In the genomic region with DNA sequence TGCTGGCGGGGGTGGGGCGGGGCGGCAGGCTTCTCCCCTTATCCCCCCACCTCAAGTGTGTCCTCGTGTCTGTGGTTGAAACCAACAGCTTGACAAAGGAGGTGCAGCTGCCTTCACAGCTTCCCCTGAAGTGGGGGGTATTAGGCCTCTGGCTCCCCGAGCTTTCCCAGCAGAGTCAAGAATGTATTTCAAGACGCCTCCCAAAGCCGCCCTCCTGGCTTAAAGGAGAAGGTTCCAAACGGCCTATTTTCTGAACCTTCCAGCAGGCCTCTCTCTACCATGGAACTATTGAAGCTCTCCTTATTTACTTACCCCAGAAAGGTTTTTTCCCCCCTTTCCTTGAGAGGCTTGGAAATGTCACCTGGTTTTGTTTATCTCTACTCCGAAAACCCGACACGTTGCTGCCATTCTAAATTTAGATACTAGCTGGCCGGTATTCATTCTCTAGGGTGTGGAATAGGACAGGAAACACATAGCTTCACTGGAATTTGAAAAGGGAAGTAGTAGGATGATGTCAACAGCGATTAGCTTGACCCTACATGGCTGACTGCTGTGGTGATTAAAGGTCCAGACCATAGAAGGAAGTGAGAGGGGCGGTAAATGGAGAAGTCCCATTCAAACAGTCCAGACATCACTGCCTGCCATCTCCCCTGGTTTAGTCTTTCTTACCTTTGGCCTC, we compare ENCODE assay signal across 8 cellular contexts. TPM values are rescaled to one million over a fixed set of nuclear protein-coding genes. Genes with fewer than 3 reads are reported as not detected.
DNase-seq lines count a peak whose midpoint lies in the region; ATAC-seq, FAIRE-seq and TF ChIP-seq lines count a peak whose summit lies in the region.

No MANE protein-coding gene starts in this region.

- peak overlapping the region; percentile 51 for H3K4me3 ChIP-seq in MM.1S (ENCODE audit: low read length)

- peak overlapping the region; percentile 91 for H3K27ac ChIP-seq in MM.1S (ENCODE audit: low read length)

- FAIRE-seq in H54 (lab: Jason Lieb, UNC) = peak; percentile 93

- H3F3A ChIP-seq in MM.1S (ENCODE audit: insufficient read depth, low read length) = peaks cover 20% of the 10 kb centered on the region

- H3K4me1 ChIP-seq in MM.1S (ENCODE audit: low read length) = peaks cover 17% of the 10 kb centered on the region

- H3K4me3 Mint-ChIP-seq in activated T-helper 17 cell treated with anti-CD3 and anti-CD28 coated beads, Interleukin-2, amount 50 U/mL, for 72 hours = peak overlapping the region; percentile 95
- H3K4me3 Mint-ChIP-seq in glutamatergic neuron (ENCODE audit: unreplicated experiment) (peak overlapping the region; percentile 84), osteocyte (ENCODE audit: unreplicated experiment) (peak overlapping the region; percentile 99)

- peaks cover 37% of the 10 kb centered on the region for H3K36me3 Mint-ChIP-seq in activated T-helper 17 cell treated with anti-CD3 and anti-CD28 coated beads, Interleukin-2, amount 50 U/mL, for 72 hours (ENCODE audit: low read depth)
- H3K36me3 Mint-ChIP-seq in glutamatergic neuron (ENCODE audit: unreplicated experiment) (no peaks in the 10 kb centered on the region), osteocyte (ENCODE audit: unreplicated experiment) (no peaks in the 10 kb centered on the region)

- TF ChIP-seq POLR2A in H54 (IDR thresholded peaks at IDR 0.05; ENCODE audit: low read depth, low read length) = peak; percentile 20; the same call in 1 of the 2 replicates

- H3K27me3 Mint-ChIP-seq in activated T-helper 17 cell treated with anti-CD3 and anti-CD28 coated beads, Interleukin-2, amount 50 U/mL, for 72 hours = no peaks in the 10 kb centered on the region
- H3K27me3 Mint-ChIP-seq in glutamatergic neuron (ENCODE audit: unreplicated experiment) (peaks cover 14% of the 10 kb centered on the region), osteocyte (ENCODE audit: unreplicated experiment) (no peaks in the 10 kb centered on the region)

- H3K4me2 ChIP-seq in MM.1S (ENCODE audit: low read depth, low read length) = peak overlapping the region; percentile 75

- H3K9ac ChIP-seq in MM.1S (ENCODE audit: low read length) = peak overlapping the region; percentile 65

- peak overlapping the region; percentile 89 for H3K27ac Mint-ChIP-seq in activated T-helper 17 cell treated with anti-CD3 and anti-CD28 coated beads, Interleukin-2, amount 50 U/mL, for 72 hours
- peak overlapping the region; percentile 91 for H3K27ac Mint-ChIP-seq in glutamatergic neuron (ENCODE audit: unreplicated experiment)
- H3K27ac Mint-ChIP-seq in osteocyte (ENCODE audit: unreplicated experiment) = peak overlapping the region; percentile 98

- H3K79me2 ChIP-seq in MM.1S (ENCODE audit: low read length) = peaks cover 44% of the 10 kb centered on the region

- H3K27me3 ChIP-seq in MM.1S (replicated peaks; ENCODE audit: insufficient read depth, low read length) = no peaks in the 10 kb centered on the region

- H3K9me3 Mint-ChIP-seq in activated T-helper 17 cell treated with anti-CD3 and anti-CD28 coated beads, Interleukin-2, amount 50 U/mL, for 72 hours = no peaks in the 10 kb centered on the region
- peaks cover 10% of the 10 kb centered on the region for H3K9me3 Mint-ChIP-seq in glutamatergic neuron (ENCODE audit: unreplicated experiment)
- no peaks in the 10 kb centered on the region for H3K9me3 Mint-ChIP-seq in osteocyte (ENCODE audit: unreplicated experiment)

- no peaks in the 10 kb centered on the region for H3K9me2 ChIP-seq in MM.1S (replicated peaks; ENCODE audit: insufficient read depth, low read length)

- H3K4me1 Mint-ChIP-seq in activated T-helper 17 cell treated with anti-CD3 and anti-CD28 coated beads, Interleukin-2, amount 50 U/mL, for 72 hours = no peaks in the 10 kb centered on the region
- peaks cover 25% of the 10 kb centered on the region for H3K4me1 Mint-ChIP-seq in glutamatergic neuron (ENCODE audit: low read depth, unreplicated experiment)
- peaks cover 31% of the 10 kb centered on the region for H3K4me1 Mint-ChIP-seq in osteocyte (ENCODE audit: unreplicated experiment)

- no peaks in the 10 kb centered on the region for H3K36me3 ChIP-seq in MM.1S (replicated peaks; ENCODE audit: insufficient read depth, low read length)

- peaks cover 27% of the 10 kb centered on the region for H4K20me1 ChIP-seq in MM.1S (ENCODE audit: insufficient read depth, low read length)

- peak overlapping the region; percentile 53 for H2AFZ ChIP-seq in MM.1S (ENCODE audit: low read length)

- TF ChIP-seq CTCF in MM.1S (IDR thresholded peaks at IDR 0.05; ENCODE audit: low read length) = no peak
- no peak for TF ChIP-seq CTCF in glutamatergic neuron (IDR thresholded peaks at IDR 0.05; ENCODE audit: partially characterized antibody, unreplicated experiment)
- no peak for TF ChIP-seq CTCF in osteocyte (IDR thresholded peaks at IDR 0.05)

- no peak for ATAC-seq in activated T-helper 17 cell treated with anti-CD3 and anti-CD28 coated beads, Interleukin-2, amount 50 U/mL, for 72 hours (replicated peaks)

- no peaks in the 10 kb centered on the region for H3K9me3 ChIP-seq in MM.1S (replicated peaks; ENCODE audit: insufficient read depth, low read length)

- DNase-seq in NCI-H748 (lab: John Stamatoyannopoulos, UW; ENCODE audit: unreplicated experiment) (peak; percentile 63), NCI-H748 treated with DMSO at 0.1 percent for 48 hours (lab: John Stamatoyannopoulos, UW) (no peak), H54 (ENCODE audit: insufficient read length, low spot score) (peak; percentile 73), MM.1S (no peak), glutamatergic neuron (no peak), osteocyte (ENCODE audit: extremely low spot score, unreplicated experiment) (no peak), middle frontal gyrus (ENCODE audit: extremely low spot score, low spot score) (no peak)

RNA-seq across cellular contexts. Expression of a gene that starts 0.7 kb away (rescaled TPM):
- 100 to 1,000 TPM in 1 of 2 donors, 10 to 100 TPM in 1; 87.9 to 134 TPM for total RNA-seq in activated T-helper 17 cell treated with anti-CD3 and anti-CD28 coated beads, Interleukin-2, amount 50 U/mL, for 72 hours
- total RNA-seq in glutamatergic neuron (ENCODE audit: unreplicated experiment) (117 TPM), osteocyte (262 and 267 TPM in 2 replicates)

Comparison
In these comparisons a context has a peak if more than half of its experiments do, and no peak if none do; other contexts are left out.
1. DNase-seq: peak in NCI-H748 (single experiment) and H54 (single experiment); none in NCI-H748 treated with DMSO at 0.1 percent for 48 hours (single experiment), MM.1S (single experiment), glutamatergic neuron (single experiment), osteocyte (single experiment) and middle frontal gyrus (single experiment).
2. Peak in every context shown above with its lines, with median percentiles within 50 percentile points of each other: H3K27ac Mint-ChIP-seq and H3K4me3 Mint-ChIP-seq.